ENCODE assay signal across 8 cellular contexts in the genomic region with DNA sequence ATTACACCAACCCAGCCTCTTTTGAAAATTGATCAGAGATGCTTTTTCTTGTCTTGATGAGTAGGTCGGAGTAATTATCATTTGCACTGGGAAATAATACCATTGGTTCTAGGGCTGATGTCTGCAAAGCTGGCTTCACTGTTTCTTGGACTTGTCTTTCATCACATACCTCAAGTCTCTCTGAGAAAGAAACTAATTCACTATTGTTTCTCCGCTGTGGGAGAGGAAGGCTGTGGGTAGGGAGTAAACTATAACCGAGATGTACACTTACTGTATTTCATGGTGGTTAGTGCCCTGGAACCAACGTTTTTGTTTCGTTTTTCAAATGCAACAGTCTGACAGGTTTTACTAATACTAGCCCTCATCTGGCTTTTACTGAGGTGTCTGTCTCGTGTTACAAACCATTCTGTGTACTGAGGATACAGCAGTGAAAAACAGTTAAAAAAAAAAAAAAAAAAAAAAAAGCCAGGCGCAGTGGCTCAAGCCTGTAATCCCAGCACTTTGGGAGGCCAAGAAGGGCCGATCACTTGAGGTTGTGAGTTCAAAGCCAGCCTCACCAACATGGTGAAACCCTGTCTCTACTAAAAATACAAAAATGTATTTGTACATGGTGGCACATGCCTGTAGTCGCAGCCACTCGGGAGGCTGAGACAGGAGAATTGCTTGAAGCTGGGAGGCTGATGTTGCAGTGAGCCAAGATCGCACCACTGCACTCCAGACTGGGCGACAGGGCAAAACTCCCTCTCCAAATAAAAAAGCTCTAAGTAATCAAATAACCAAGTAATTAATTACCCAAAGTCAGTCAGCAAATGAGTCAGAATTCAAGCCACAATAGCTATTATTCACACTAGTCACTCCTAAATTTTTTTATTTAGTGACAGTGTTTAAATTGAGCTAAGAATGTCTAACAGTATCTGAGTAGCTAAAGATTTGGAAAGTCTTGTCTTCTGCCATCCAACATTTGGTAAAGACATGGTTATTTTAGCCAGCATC. TPM values are rescaled to one million over a fixed set of nuclear protein-coding genes. Genes with fewer than 3 reads are reported as not detected.
A peak's percentile ranks its signal among the peaks of the same experiment; 100 is the strongest.
DNase-seq lines count a peak whose midpoint lies in the region; ATAC-seq, FAIRE-seq and TF ChIP-seq lines count a peak whose summit lies in the region.

No MANE protein-coding gene starts in this region.

- no peak for TF ChIP-seq EP300 in A549 (IDR thresholded peaks at IDR 0.05)

- H3K4me1 ChIP-seq in A549: peaks cover 9% of the 10 kb centered on the region; the same call in 2 of the 3 replicates
- peaks cover 9 to 14% of the 10 kb centered on the region in 2 donors for H3K4me1 ChIP-seq in gastrocnemius medialis

- intact Hi-C loops in gastrocnemius medialis (cut with DNase I; ENCODE audit: low total_unique reads): loop anchor here (5.0 kb wide), 1 partner anchor 312 kb away; no protein-coding TSS in a partner anchor
- intact Hi-C loops in left colon (cut with DNase I, micrococcal nuclease): loop anchor here in 1 of 2 donors (10.0 kb wide), 1 partner anchor 309 kb away; no protein-coding TSS in a partner anchor

- peak overlapping the region; percentile 67; the same call in 1 of the 3 replicates for H3K4me2 ChIP-seq in A549

- H3K36me3 ChIP-seq in gastrocnemius medialis: peaks cover 0 to 24% of the 10 kb centered on the region in 2 donors

- H3K9me3 ChIP-seq in A549 (no peaks in the 10 kb centered on the region), gastrocnemius medialis (no peaks in the 10 kb centered on the region)

- no peaks in the 10 kb centered on the region for H3K27me3 ChIP-seq in gastrocnemius medialis

- no peak for FAIRE-seq in A549 (lab: Jason Lieb, UNC)

- TF ChIP-seq CTCF in A549 (IDR thresholded peaks at IDR 0.05): no peak
- TF ChIP-seq CTCF in fibroblast of villous mesenchyme (IDR thresholded peaks at IDR 0.05; ENCODE audit: insufficient read depth, low read depth, low read length): no peak
- TF ChIP-seq CTCF in gastrocnemius medialis (IDR thresholded peaks at IDR 0.05 in 4 of 5, conservative IDR thresholded peaks at IDR 0.05 in 1 of 5): no peak

- TF ChIP-seq POLR2A in A549 (IDR thresholded peaks at IDR 0.05; ENCODE audit: low read length): no peak
- no peak for TF ChIP-seq POLR2A in gastrocnemius medialis (IDR thresholded peaks at IDR 0.05)

- no peak for TF ChIP-seq RAD21 in A549 (conservative IDR thresholded peaks at IDR 0.05 in 1 of 2, IDR thresholded peaks at IDR 0.05 in 1 of 2)

- in situ Hi-C loops in gastrocnemius medialis (cut with MboI; ENCODE audit: low sequenced_read_pairs in 4 of 4): loop anchor here in 2 of 4 donors (10.0 to 25.0 kb wide), 2 partner anchors 307 to 309 kb away; no protein-coding TSS in a partner anchor

- CTCF ChIA-PET in A549 (lab: Yijun Ruan, JAX): interaction anchor here (0.6 to 3.7 kb wide), 25 partner anchors 8 to 390 kb away, joined by 3 to 26 read pairs (median 4); partner anchors contain the start of gene TOMM20

- H3K27ac ChIP-seq in A549 (no peak overlapping the region; a peak in 1 of 6 replicates), gastrocnemius medialis (no peak overlapping the region)

- DNase-seq in A549 (ENCODE audit: low read depth in 1 of 2, low spot score in 1 of 2) (no peak), OCI-M2 (lab: John Stamatoyannopoulos, UW; ENCODE audit: unreplicated experiment) (peak; percentile 59), fibroblast of villous mesenchyme (ENCODE audit: low read depth) (peak; percentile 70), NOMO-1 treated with DMSO at 0.1 percent for 48 hours (lab: John Stamatoyannopoulos, UW; ENCODE audit: unreplicated experiment) (no peak), gastrocnemius medialis (no peak), left colon (no peak)

- ATAC-seq in A549 (peak; percentile 15 to 22; a peak in 4 of 6 replicates), GM18520 (IDR thresholded peaks at IDR 0.05; ENCODE audit: unreplicated experiment) (peak; percentile 69), HG02870 (IDR thresholded peaks at IDR 0.05; ENCODE audit: unreplicated experiment) (peak; percentile 87), gastrocnemius medialis (no peak), left colon (no peak)

- POLR2A ChIA-PET in A549 (lab: Yijun Ruan, JAX): interaction anchor here (0.8 to 0.9 kb wide), 3 partner anchors 400 to 610 kb away, joined by 4 to 12 read pairs (median 6); no protein-coding TSS in a partner anchor

- H3K4me3 ChIP-seq in A549: no peak overlapping the region
- peak overlapping the region; percentile 12 for H3K4me3 ChIP-seq in fibroblast of villous mesenchyme (ENCODE audit: low read depth, low read length)
- no peak overlapping the region for H3K4me3 ChIP-seq in gastrocnemius medialis

- WGBS in A549 (ENCODE audit: missing lambda C conversion rate): 85% methylated on average over 12 of the region's 12 CpGs

TF ChIP-seq in A549, 52 proteins besides CTCF, POLR2A, EP300 and RAD21:
- no peak for TF ChIP-seq HDAC2 (IDR thresholded peaks at IDR 0.05)

RNA-seq across cellular contexts. Expression of gene TOMM20, which starts 23.3 kb away (rescaled TPM):
- polyA plus RNA-seq in A549 (2011; rRNA removed) (118 and 122 TPM in 2 replicates), A549 (2017; fragmentation: RNase III; extraction: RNeasy Plus Mini Kit Qiagen cat#74134 plus additional on column Dnase treatment) (106 to 113 TPM (median 112 TPM) in 3 replicates)
- 51.7 and 54.5 TPM in 2 replicates for polyA plus RNA-seq in A549 (2012; cell fraction: cytosol; rRNA removed)
- 15.8 and 18.1 TPM in 2 replicates for polyA plus RNA-seq in A549 (2012; cell fraction: nucleus; rRNA removed)
- polyA minus RNA-seq in A549 (2011; rRNA and poly(A)+ RNA removed): 27.0 and 34.3 TPM in 2 replicates
- total RNA-seq in fibroblast of villous mesenchyme (74.4 and 81.6 TPM in 2 replicates), gastrocnemius medialis (10 to 100 TPM; 51.7 to 71.8 (median 62.3) TPM), left colon (100 to 1,000 TPM in 1 of 2 donors, 10 to 100 TPM in 1; 84.6 to 108 TPM)

RNA-seq across cellular contexts. Expression of gene RBM34, which starts 55.7 kb away (rescaled TPM):
- polyA plus RNA-seq in A549 (2011; rRNA removed) (43.9 and 67.8 TPM in 2 replicates), A549 (2017; fragmentation: RNase III; extraction: RNeasy Plus Mini Kit Qiagen cat#74134 plus additional on column Dnase treatment) (81.8 to 89.9 TPM (median 86.5 TPM) in 3 replicates)
- polyA plus RNA-seq in A549 (2012; cell fraction: cytosol; rRNA removed): 26.3 and 31.5 TPM in 2 replicates
- 17.1 and 18.0 TPM in 2 replicates for polyA plus RNA-seq in A549 (2012; cell fraction: nucleus; rRNA removed)
- 20.2 and 29.0 TPM in 2 replicates for polyA minus RNA-seq in A549 (2011; rRNA and poly(A)+ RNA removed)
- total RNA-seq in fibroblast of villous mesenchyme (53.8 and 61.7 TPM in 2 replicates), gastrocnemius medialis (100 to 1,000 TPM in 1 of 4 donors, 10 to 100 TPM in 3; 44.8 to 136 (median 66.8) TPM), left colon (10 to 100 TPM; 50.8 to 58.7 TPM)

Comparison
In these comparisons a context has a peak if more than half of its experiments do, and no peak if none do; other contexts are left out.
1. ATAC-seq: peak in A549 (2 of 2), GM18520 (single experiment) and HG02870 (single experiment); none in gastrocnemius medialis (0 of 2) and left colon (single experiment).
2. DNase-seq: peak in OCI-M2 (single experiment) and fibroblast of villous mesenchyme (single experiment); none in A549 (0 of 2), NOMO-1 treated with DMSO at 0.1 percent for 48 hours (single experiment), gastrocnemius medialis (0 of 2) and left colon (0 of 2).